Comparison of ENCODE assay signal across 27 cellular contexts in genomic region chr14:54703082-54703481, GRCh38.
"Had no signal": no experiment of that assay in that cellular context is flagged by ENCODE, and none has a peak within 500 bp of the region (broad histone marks: within the 10 kb centered on the region; RNA-seq: fewer than 3 reads in every experiment).

No MANE protein-coding gene starts in this region.

- H3K4me1 Mint-ChIP-seq: activated naive CD4-positive, alpha-beta T cell treated with anti-CD3 and anti-CD28 coated beads, Interleukin-2, amount 50 U/mL, for 24 hours; central memory CD8-positive, alpha-beta T cell had no signal

- H3K4me1 ChIP-seq: breast epithelium had no signal

- DNase-seq: activated B cell treated with CpG ODN at 0.5 μM for 24 hours; activated CD4-positive, alpha-beta T cell treated with anti-CD3 and anti-CD28 coated beads for 1 hour; activated CD4-positive, alpha-beta T cell treated with anti-CD3 and anti-CD28 coated beads, Interleukin-2, amount 10 ng/mL, durations not matched to agents 24 days and 14 days; activated CD4-positive, alpha-beta T cell treated with anti-CD3 and anti-CD28 coated beads, Interleukin-2, amount 50 U/mL, for 48 hours; activated CD8-positive, alpha-beta memory T cell treated with anti-CD3 and anti-CD28 coated beads, Interleukin-2, amount 10 ng/mL, durations not matched to agents 7 days and 5 days; activated effector memory CD4-positive, alpha-beta T cell treated with Interleukin-2 at 50 U/mL for 16 hours; activated naive CD4-positive, alpha-beta T cell; activated T-cell treated with anti-CD3 and anti-CD28 coated beads, Interleukin-2, amount 50 U/mL, for 24 hours; aorta; MG63; MV-4-11; NCI-H1092 treated with DMSO at 0.1 percent for 48 hours; NCI-H1417 treated with DMSO at 0.1 percent for 48 hours; NCI-H1694 treated with DMSO at 0.1 percent for 48 hours; NCI-H2029 treated with DMSO at 0.1 percent for 48 hours; NCI-H345; NCI-H510A treated with DMSO at 0.1 percent for 48 hours; NCI-H69; Peyer's patch; SHP77 treated with DMSO at 0.1 percent for 48 hours; T-helper 9 cell had no signal

- H3K27ac Mint-ChIP-seq: activated B cell treated with CpG ODN at 0.5 μM for 24 hours; activated CD4-positive, alpha-beta T cell treated with anti-CD3 and anti-CD28 coated beads, Interleukin-2, amount 10 ng/mL, durations not matched to agents 24 days and 14 days; activated CD8-positive, alpha-beta memory T cell treated with anti-CD3 and anti-CD28 coated beads, Interleukin-2, amount 10 ng/mL, durations not matched to agents 7 days and 5 days; activated naive CD4-positive, alpha-beta T cell treated with anti-CD3 and anti-CD28 coated beads, Interleukin-2, amount 50 U/mL, for 24 hours; activated T-cell treated with anti-CD3 and anti-CD28 coated beads, Interleukin-2, amount 50 U/mL, for 24 hours; activated T-helper 1 cell treated with anti-CD3 and anti-CD28 coated beads, Interleukin-12 subunit alpha, Interleukin-12 subunit beta, Interleukin-2, Interleukin-4 antibody, amounts not matched to agents 30 ng/mL and 10 ng/mL and 1 ng/mL, durations not matched to agents 14 hours and 24 hours and 36 hours; T-helper 1 cell treated with Interleukin-12 subunit alpha and Interleukin-12 subunit beta and Interleukin-4 antibody, amounts not matched to agents 30 μg/mL and 1 μg/mL, for 36 hours had no signal

- H3K27me3 ChIP-seq: breast epithelium, MG63, Peyer's patch had no signal

- ATAC-seq: activated CD8-positive, alpha-beta memory T cell treated with anti-CD3 and anti-CD28 coated beads, Interleukin-2, amount 10 ng/mL, durations not matched to agents 7 days and 5 days had no signal

- H3K4me3 ChIP-seq: breast epithelium, MG63 had no signal

- H3K27me3 Mint-ChIP-seq: activated B cell treated with CpG ODN at 0.5 μM for 24 hours had no signal

- H3K36me3 Mint-ChIP-seq: activated CD8-positive, alpha-beta memory T cell treated with anti-CD3 and anti-CD28 coated beads, Interleukin-2, amount 10 ng/mL, durations not matched to agents 7 days and 5 days; activated naive CD4-positive, alpha-beta T cell treated with anti-CD3 and anti-CD28 coated beads, Interleukin-2, amount 50 U/mL, for 24 hours had no signal

- H3K27ac ChIP-seq: breast epithelium, Peyer's patch, RWPE1 had no signal

- H3K4me3 Mint-ChIP-seq: activated B cell treated with CpG ODN at 0.5 μM for 24 hours; activated CD4-positive, alpha-beta T cell treated with anti-CD3 and anti-CD28 coated beads, Interleukin-2, amount 10 ng/mL, durations not matched to agents 24 days and 14 days; activated CD8-positive, alpha-beta memory T cell treated with anti-CD3 and anti-CD28 coated beads, Interleukin-2, amount 10 ng/mL, durations not matched to agents 7 days and 5 days; activated naive CD4-positive, alpha-beta T cell treated with anti-CD3 and anti-CD28 coated beads, Interleukin-2, amount 50 U/mL, for 24 hours; activated T-cell treated with anti-CD3 and anti-CD28 coated beads, Interleukin-2, amount 50 U/mL, for 24 hours; activated T-helper 1 cell treated with anti-CD3 and anti-CD28 coated beads, Interleukin-12 subunit alpha, Interleukin-12 subunit beta, Interleukin-2, Interleukin-4 antibody, amounts not matched to agents 30 ng/mL and 10 ng/mL and 1 ng/mL, durations not matched to agents 14 hours and 24 hours and 36 hours; central memory CD8-positive, alpha-beta T cell; T-helper 1 cell treated with Interleukin-12 subunit alpha and Interleukin-12 subunit beta and Interleukin-4 antibody, amounts not matched to agents 30 μg/mL and 1 μg/mL, for 36 hours had no signal

- H3K9me3 ChIP-seq: breast epithelium, MG63, Peyer's patch had no signal

- H3K36me3 ChIP-seq: breast epithelium, MG63, Peyer's patch had no signal

- H3K9me3 Mint-ChIP-seq: activated B cell treated with CpG ODN at 0.5 μM for 24 hours; activated CD4-positive, alpha-beta T cell treated with anti-CD3 and anti-CD28 coated beads, Interleukin-2, amount 10 ng/mL, durations not matched to agents 24 days and 14 days; activated naive CD4-positive, alpha-beta T cell treated with anti-CD3 and anti-CD28 coated beads, Interleukin-2, amount 50 U/mL, for 24 hours; activated T-cell treated with anti-CD3 and anti-CD28 coated beads, Interleukin-2, amount 50 U/mL, for 24 hours; activated T-helper 1 cell treated with anti-CD3 and anti-CD28 coated beads, Interleukin-12 subunit alpha, Interleukin-12 subunit beta, Interleukin-2, Interleukin-4 antibody, amounts not matched to agents 30 ng/mL and 10 ng/mL and 1 ng/mL, durations not matched to agents 14 hours and 24 hours and 36 hours; central memory CD8-positive, alpha-beta T cell; T-helper 1 cell treated with Interleukin-12 subunit alpha and Interleukin-12 subunit beta and Interleukin-4 antibody, amounts not matched to agents 30 μg/mL and 1 μg/mL, for 36 hours had no signal
